In genomic region chr6:10350720-10351119, GRCh38 we compare ENCODE assay signal across 19 cellular contexts.
DNase-seq lines count a peak whose midpoint lies in the region; ATAC-seq, FAIRE-seq and TF ChIP-seq lines count a peak whose summit lies in the region.
"Had no signal": no experiment of that assay in that cellular context is flagged by ENCODE, and none has a peak within 500 bp of the region (broad histone marks: within the 10 kb centered on the region; RNA-seq: fewer than 3 reads in every experiment).

No MANE protein-coding gene starts in this region.

- H3K27me3 ChIP-seq in HepG2 (ENCODE audit: control insufficient read depth in 1 of 2, insufficient read depth in 2 of 2, low read length in 2 of 2), result peaks cover 0 to 1% of the 10 kb centered on the region in 2 experiments; a peak in 1 of 5 replicates
- H3K27me3 ChIP-seq in right lobe of liver, result no peaks in the 10 kb centered on the region
- H3K27me3 ChIP-seq in foreskin keratinocyte, result no peaks in the 10 kb centered on the region
- H3K27me3 ChIP-seq: BLaER1 had no signal

- no peak overlapping the region for H3K4me2 ChIP-seq in HepG2 (ENCODE audit: low read depth, low read length)
- H3K4me2 ChIP-seq: BLaER1 had no signal

- 42% methylated on average over 2 of the region's 2 CpGs for WGBS in HepG2 (ENCODE audit: low lambda C conversion rate)
- WGBS in right lobe of liver (ENCODE audit: insufficient coverage, low coverage, low lambda C conversion rate, missing lambda C conversion rate), result 68% methylated on average over 2 of the region's 2 CpGs

- no peak overlapping the region for H3K27ac ChIP-seq in HepG2 (ENCODE audit: extremely low read length, insufficient read depth, low read length)
- no peak overlapping the region for H3K27ac ChIP-seq in right lobe of liver
- peak overlapping the region; percentile 90 for H3K27ac ChIP-seq in foreskin keratinocyte
- H3K27ac ChIP-seq in skin epidermis, result peak overlapping the region in 15 of 21 experiments; percentile 27 to 76 (median 62)
- H3K27ac ChIP-seq: BLaER1, GM23248 had no signal

- H2AFZ ChIP-seq in HepG2 (ENCODE audit: low read length), result no peak overlapping the region

- intact Hi-C loops in HepG2 (cut with micrococcal nuclease; ENCODE audit: unreplicated experiment) (no loop called here), right lobe of liver (cut with DNase I) (no loop called here)

- no peak for ATAC-seq in HepG2
- ATAC-seq in right lobe of liver, result no peak
- ATAC-seq in foreskin keratinocyte, result no peak
- ATAC-seq in GM21786 (IDR thresholded peaks at IDR 0.05; ENCODE audit: unreplicated experiment), result no peak
- ATAC-seq: CD8-positive, alpha-beta T cell had no signal

- no peaks in the 10 kb centered on the region for H3K79me2 ChIP-seq in HepG2 (ENCODE audit: insufficient read depth, low read length)

- no peak for TF ChIP-seq RAD21 in HepG2 (CRISPR knock-in tag; IDR thresholded peaks at IDR 0.05)

- TF ChIP-seq CTCF in HepG2 (CRISPR knock-in tag; IDR thresholded peaks at IDR 0.05), result no peak
- no peak for TF ChIP-seq CTCF in right lobe of liver (IDR thresholded peaks at IDR 0.05)
- TF ChIP-seq CTCF in foreskin keratinocyte (conservative IDR thresholded peaks at IDR 0.05), result no peak

- FAIRE-seq in HepG2 (lab: Jason Lieb, UNC), result no peak
- no peak for FAIRE-seq in RCC 7860 (lab: Jason Lieb, UNC)
- FAIRE-seq: GM19239, H54, HTR-8/SVneo had no signal

- H3K9me3 ChIP-seq in HepG2 (ENCODE audit: low read length) (no peaks in the 10 kb centered on the region), right lobe of liver (no peaks in the 10 kb centered on the region)
- H3K9me3 ChIP-seq: BLaER1 had no signal

- H3K36me3 ChIP-seq in HepG2 (replicated peaks in 1 of 2; ENCODE audit: control insufficient read depth in 1 of 2, insufficient read depth in 2 of 2, low read length in 2 of 2) (no peaks in the 10 kb centered on the region), right lobe of liver (no peaks in the 10 kb centered on the region)
- H3K36me3 ChIP-seq: BLaER1 had no signal

- in situ Hi-C loops in HepG2 (cut with HindIII; ENCODE audit: extremely low pct_ligation_motif_present, low pct_unique_long_range_greater_than_20kb), result no loop called here

- TF ChIP-seq EP300 in HepG2 (IDR thresholded peaks at IDR 0.05; ENCODE audit: low read depth in 2 of 2, low read length in 2 of 2) (no peak), HepG2 (CRISPR knock-in tag; IDR thresholded peaks at IDR 0.05; ENCODE audit: borderline replicate concordance) (no peak)

- no TSS peak for BruUV-seq in HepG2 (replicated peaks; lab: Mats Ljungman, UMichigan)

- CTCF ChIA-PET in HepG2 (lab: Yijun Ruan, JAX; ENCODE audit: low intra/inter-chr PET ratio, low total read pairs), result no interaction called here

- POLR2A ChIA-PET in HepG2 (lab: Yijun Ruan, JAX), result no interaction called here

- H3K4me1 ChIP-seq in HepG2 (ENCODE audit: insufficient read depth, low read length), result peaks cover 8% of the 10 kb centered on the region; the same call in 1 of the 2 replicates
- H3K4me1 ChIP-seq in right lobe of liver, result no peaks in the 10 kb centered on the region
- H3K4me1 ChIP-seq in foreskin keratinocyte, result peaks cover 26% of the 10 kb centered on the region
- H3K4me1 ChIP-seq: BLaER1 had no signal

- H3K4me3 ChIP-seq in HepG2 (replicated peaks in 1 of 3; ENCODE audit: insufficient read depth in 1 of 3, low read depth in 2 of 3, low read length in 3 of 3) (no peak overlapping the region), right lobe of liver (no peak overlapping the region), skin epidermis (no peak overlapping the region)
- H3K4me3 ChIP-seq: BLaER1, GM23248 had no signal

- H4K20me1 ChIP-seq in HepG2 (ENCODE audit: insufficient read depth, low read length), result no peaks in the 10 kb centered on the region
- H4K20me1 ChIP-seq: BLaER1 had no signal

- no peak overlapping the region for H3K9ac ChIP-seq in HepG2 (ENCODE audit: insufficient read depth, low read depth, low read length)
- H3K9ac ChIP-seq: BLaER1, GM23248 had no signal

- no peak for DNase-seq in HepG2 (ENCODE audit: low spot score)
- DNase-seq in right lobe of liver, result no peak
- DNase-seq in foreskin keratinocyte, result peak in 1 of 2 donors; percentile 48
- no peak for DNase-seq in CD1c-positive myeloid dendritic cell (ENCODE audit: extremely low spot score)
- no peak for DNase-seq in NCI-H2029 treated with DMSO at 0.1 percent for 48 hours (lab: John Stamatoyannopoulos, UW)
- DNase-seq in RCC 7860 (ENCODE audit: low spot score), result no peak
- DNase-seq: 8988T; Calu3; CD8-positive, alpha-beta T cell; DMS79 treated with DMSO at 0.1 percent for 48 hours; GF-D8; GM23248; HCEC 1CT had no signal

- TF ChIP-seq POLR2A in HepG2 (IDR thresholded peaks at IDR 0.05; ENCODE audit: insufficient read depth in 1 of 2, low read depth in 2 of 2, low read length in 2 of 2) (no peak), right lobe of liver (IDR thresholded peaks at IDR 0.05) (no peak)

TF ChIP-seq in HepG2, 621 proteins besides CTCF, POLR2A, EP300 and RAD21:
- TF ChIP-seq E2F2 (CRISPR knock-in tag; IDR thresholded peaks at IDR 0.05; ENCODE audit: borderline replicate concordance) (no peak), ZNF546 (CRISPR knock-in tag; conservative IDR thresholded peaks at IDR 0.05) (no peak), NFE2L2 (IDR thresholded peaks at IDR 0.05; ENCODE audit: low read length) (peak; percentile 54)
TF ChIP-seq in HepG2: peak in this region for 1.

Comparison
In these comparisons a context has a peak if more than half of its experiments do, and no peak if none do; other contexts are left out.
1. H3K27ac ChIP-seq: peak in foreskin keratinocyte (single experiment) and skin epidermis (15 of 21); none in HepG2 (single experiment) and right lobe of liver (0 of 3).